8 cellular contexts compared by ENCODE assay signal in the genomic region with DNA sequence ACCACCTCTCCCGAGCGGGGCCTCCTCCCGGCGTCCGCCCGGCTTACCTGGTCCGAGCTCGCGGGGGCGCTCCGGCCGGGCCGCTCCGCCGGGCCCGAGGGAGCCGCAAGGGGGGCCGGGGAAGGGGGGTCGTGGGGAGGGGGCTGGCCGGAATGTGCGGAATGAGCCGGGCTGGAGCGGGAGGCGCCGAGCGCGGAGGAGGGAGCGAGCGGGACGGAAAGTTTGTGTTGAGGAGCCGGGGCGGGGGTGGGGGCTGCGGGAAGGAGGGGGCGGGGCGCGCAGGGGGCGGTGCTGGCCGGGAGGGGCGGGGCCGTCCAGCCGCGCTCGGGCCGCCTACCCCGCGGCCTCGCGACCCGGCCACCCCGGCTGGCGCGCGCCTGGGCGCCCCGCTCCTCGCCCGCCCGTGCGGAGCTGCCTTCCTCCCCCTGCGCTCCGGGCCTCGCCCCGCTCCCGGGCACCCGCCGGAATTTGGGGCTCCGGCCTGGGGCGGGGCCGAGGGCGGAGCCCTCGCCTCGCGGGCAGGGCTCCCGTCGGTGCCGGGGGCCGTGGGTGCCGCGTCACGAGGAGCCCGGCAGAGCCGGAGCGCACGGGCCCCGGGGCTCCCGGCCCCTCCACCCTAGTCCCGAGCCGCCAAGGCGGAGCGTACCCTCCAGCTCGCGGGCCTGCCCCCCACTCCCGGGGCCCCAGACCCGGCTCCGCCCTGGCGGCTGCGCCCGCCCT. TPM values are rescaled to one million over a fixed set of nuclear protein-coding genes. Genes with fewer than 3 reads are reported as not detected.
DNase-seq lines count a peak whose midpoint lies in the region; ATAC-seq and TF ChIP-seq lines count a peak whose summit lies in the region.

A gene (minus strand): TSS at position 229 of the 720 bp plus-strand sequence.

- no peaks in the 10 kb centered on the region for H3K27me3 ChIP-seq in layer of hippocampus (ENCODE audit: control insufficient read depth, insufficient read depth, low read length)

- ATAC-seq in HG03565 (IDR thresholded peaks at IDR 0.05; ENCODE audit: unreplicated experiment): no peak
- ATAC-seq in GM21360 (IDR thresholded peaks at IDR 0.05; ENCODE audit: unreplicated experiment): no peak

- H3K27ac ChIP-seq in VCaP (peak within 1 kb of the TSS; percentile 86), layer of hippocampus (ENCODE audit: low read depth, low read length) (peak within 1 kb of the TSS; percentile 14)

- in situ Hi-C loops in G401 (cut with HindIII; ENCODE audit: low sequenced_read_pairs): no loop called here

- DNase-seq in G401 (ENCODE audit: low spot score) (no peak), HK-2 (ENCODE audit: unreplicated experiment) (peak; percentile 74)
- DNase-seq in central memory CD4-positive, alpha-beta T cell: peak; percentile 50
- peak in 2 of 3 donors; percentile 24 to 45 for DNase-seq in stimulated activated CD4-positive, alpha-beta T cell treated with anti-CD3 and anti-CD28 coated beads, TNF-alpha, amount 100 ng/mL, for 1 hour (ENCODE audit: low read depth in 3 of 3, low spot score in 1 of 3)

- TF ChIP-seq CTCF in VCaP (conservative IDR thresholded peaks at IDR 0.05): peak; percentile 30

RNA-seq across cellular contexts. Expression of the gene that starts here (rescaled TPM):
- total RNA-seq in G401 (2014; rRNA removed; shearing (Covaris generic)): 15.6 and 19.4 TPM in 2 replicates
